ENCODE assay signal across 23 cellular contexts in genomic region chr12:93062100-93062419, GRCh38.
DNase-seq lines count a peak whose midpoint lies in the region; ATAC-seq and TF ChIP-seq lines count a peak whose summit lies in the region.
"Had no signal": no experiment of that assay in that cellular context is flagged by ENCODE, and none has a peak within 500 bp of the region (broad histone marks: within the 10 kb centered on the region; RNA-seq: fewer than 3 reads in every experiment).

No MANE protein-coding gene starts in this region.

- intact Hi-C loops in dorsolateral prefrontal cortex (cut with DNase I), result loop anchor here in 1 of 2 donors (5.0 kb wide), 1 partner anchor 285 kb away; no protein-coding TSS in a partner anchor

- H3K27ac Mint-ChIP-seq in GM23338 (no peak overlapping the region), osteocyte (ENCODE audit: unreplicated experiment) (peak overlapping the region; percentile 92)
- H3K27ac Mint-ChIP-seq in activated CD8-positive, alpha-beta T cell treated with anti-CD3 and anti-CD28 coated beads, Interleukin-2, amount 10 ng/mL, durations not matched to agents 7 days and 5 days, result no peak overlapping the region
- H3K27ac Mint-ChIP-seq: activated T-cell treated with anti-CD3 and anti-CD28 coated beads, Interleukin-2, amount 50 U/mL, for 24 hours; HFFc6 had no signal

- H3K79me2 ChIP-seq in GM23338 (replicated peaks; ENCODE audit: insufficient read depth), result no peaks in the 10 kb centered on the region

- H3F3A ChIP-seq in GM23338 (replicated peaks; ENCODE audit: low read depth), result no peaks in the 10 kb centered on the region

- H3K36me3 ChIP-seq in GM23338 (ENCODE audit: insufficient read depth), result no peaks in the 10 kb centered on the region

- no peak for ATAC-seq in GM23338
- no peak for ATAC-seq in activated CD8-positive, alpha-beta T cell treated with anti-CD3 and anti-CD28 coated beads, Interleukin-2, amount 10 ng/mL, durations not matched to agents 7 days and 5 days
- ATAC-seq: stimulated activated naive CD8-positive, alpha-beta T cell treated with anti-CD3 and anti-CD28 coated beads, Interleukin-15, amount 100 ng/mL, for 72 hours had no signal

- peak overlapping the region; percentile 56 for H2AFZ ChIP-seq in GM23338
- H2AFZ ChIP-seq: GM23248 had no signal

- no peak for TF ChIP-seq CTCF in GM23338 (conservative IDR thresholded peaks at IDR 0.05; ENCODE audit: low read depth in 2 of 2)
- TF ChIP-seq CTCF in dorsolateral prefrontal cortex (IDR thresholded peaks at IDR 0.05 in 54 of 56, conservative IDR thresholded peaks at IDR 0.05 in 2 of 56; ENCODE audit: low read depth in 1 of 56, partially characterized antibody in 56 of 56), result no peak
- TF ChIP-seq CTCF in osteocyte (IDR thresholded peaks at IDR 0.05), result no peak

- 0 out of 2 replicates have a peak, but pooled peaks cover 7% of the 10 kb centered on the region for H3K9me2 ChIP-seq in GM23338 (ENCODE audit: insufficient read depth)
- H3K9me2 ChIP-seq: SK-N-SH had no signal

- H3K4me1 Mint-ChIP-seq in GM23338 (peaks cover 9% of the 10 kb centered on the region), osteocyte (ENCODE audit: unreplicated experiment) (peaks cover 28% of the 10 kb centered on the region)
- H3K4me1 Mint-ChIP-seq in activated CD8-positive, alpha-beta T cell treated with anti-CD3 and anti-CD28 coated beads, Interleukin-2, amount 10 ng/mL, durations not matched to agents 7 days and 5 days (ENCODE audit: low read depth), result peaks cover 14% of the 10 kb centered on the region
- H3K4me1 Mint-ChIP-seq: neural crest cell had no signal

- DNase-seq in NCI-H1694 (lab: John Stamatoyannopoulos, UW), result peak; percentile 61
- DNase-seq in NCI-H1694 treated with DMSO at 0.1 percent for 48 hours (lab: John Stamatoyannopoulos, UW), result no peak
- DNase-seq in GM23338 (ENCODE audit: low spot score), result no peak
- DNase-seq in dorsolateral prefrontal cortex, result no peak
- no peak for DNase-seq in osteocyte (ENCODE audit: extremely low spot score, unreplicated experiment)
- no peak for DNase-seq in NCI-H1417 treated with DMSO at 0.1 percent for 48 hours (lab: John Stamatoyannopoulos, UW)
- DNase-seq in activated naive CD4-positive, alpha-beta T cell treated with Interleukin-2 at 50 U/mL for 16 hours, result no peak
- DNase-seq in activated CD8-positive, alpha-beta T cell treated with anti-CD3 and anti-CD28 coated beads, Interleukin-2, amount 10 ng/mL, durations not matched to agents 7 days and 5 days, result no peak
- DNase-seq: activated CD4-positive, alpha-beta T cell treated with anti-CD3 and anti-CD28 coated beads for 4 hours; activated gamma-delta T cell; activated T-cell treated with anti-CD3 and anti-CD28 coated beads, Interleukin-2, amount 50 U/mL, for 24 hours; HFFc6; Kasumi-1; kidney; NCI-H2227 treated with DMSO at 0.1 percent for 48 hours; SK-N-SH; stimulated activated naive CD8-positive, alpha-beta T cell treated with anti-CD3 and anti-CD28 coated beads, Interleukin-15, amount 100 ng/mL, for 72 hours; T-helper 2 cell; trophoblast cell had no signal

- H4K20me1 ChIP-seq in GM23338 (replicated peaks; ENCODE audit: insufficient read depth), result no peaks in the 10 kb centered on the region

- H3K27me3 Mint-ChIP-seq in GM23338 (ENCODE audit: insufficient read depth, low read depth, poor library complexity), result peaks cover 4% of the 10 kb centered on the region
- peaks cover 3% of the 10 kb centered on the region for H3K27me3 Mint-ChIP-seq in osteocyte (ENCODE audit: unreplicated experiment)
- H3K27me3 Mint-ChIP-seq in activated CD8-positive, alpha-beta T cell treated with anti-CD3 and anti-CD28 coated beads, Interleukin-2, amount 10 ng/mL, durations not matched to agents 7 days and 5 days (ENCODE audit: low read depth), result peaks cover 22% of the 10 kb centered on the region

- H3K4me1 ChIP-seq in GM23338 (ENCODE audit: insufficient read depth), result peaks cover 4% of the 10 kb centered on the region; the same call in 1 of the 2 replicates

- no peak overlapping the region for H3K4me3 ChIP-seq in GM23338
- H3K4me3 ChIP-seq in dorsolateral prefrontal cortex, result peak overlapping the region in 3 of 59 donors; percentile 4 to 39 (median 18)
- H3K4me3 ChIP-seq: GM23248, lung had no signal

- CTCF ChIA-PET in activated CD8-positive, alpha-beta T cell treated with anti-CD3 and anti-CD28 coated beads, Interleukin-2, amount 10 ng/mL, durations not matched to agents 7 days and 5 days (lab: Charles Lee), result interaction anchor here (0.8 kb wide), 1 partner anchor 814 kb away, joined by 3 read pairs; no protein-coding TSS in a partner anchor

- H3K27ac ChIP-seq in GM23338 (ENCODE audit: low read depth) (no peak overlapping the region), dorsolateral prefrontal cortex (peak overlapping the region in 39 of 59 donors; percentile 1 to 89 (median 57))
- H3K27ac ChIP-seq: GM23248, HL-60 had no signal

- H3K4me2 ChIP-seq in GM23338, result no peak overlapping the region

- no peaks in the 10 kb centered on the region for H3K36me3 Mint-ChIP-seq in GM23338 (ENCODE audit: low read depth)
- H3K36me3 Mint-ChIP-seq in osteocyte (ENCODE audit: unreplicated experiment), result no peaks in the 10 kb centered on the region
- H3K36me3 Mint-ChIP-seq in activated CD8-positive, alpha-beta T cell treated with anti-CD3 and anti-CD28 coated beads, Interleukin-2, amount 10 ng/mL, durations not matched to agents 7 days and 5 days (ENCODE audit: low read depth), result no peaks in the 10 kb centered on the region

- no peak overlapping the region for H3K4me3 Mint-ChIP-seq in GM23338
- no peak overlapping the region for H3K4me3 Mint-ChIP-seq in osteocyte (ENCODE audit: unreplicated experiment)
- H3K4me3 Mint-ChIP-seq in activated CD8-positive, alpha-beta T cell treated with anti-CD3 and anti-CD28 coated beads, Interleukin-2, amount 10 ng/mL, durations not matched to agents 7 days and 5 days, result no peak overlapping the region
- H3K4me3 Mint-ChIP-seq: activated T-cell treated with anti-CD3 and anti-CD28 coated beads, Interleukin-2, amount 50 U/mL, for 24 hours; HFFc6; neural crest cell; stimulated activated naive CD8-positive, alpha-beta T cell treated with anti-CD3 and anti-CD28 coated beads, Interleukin-15, amount 100 ng/mL, for 72 hours had no signal

- H3K9me3 Mint-ChIP-seq in GM23338 (no peaks in the 10 kb centered on the region), osteocyte (ENCODE audit: unreplicated experiment) (no peaks in the 10 kb centered on the region)
- H3K9me3 Mint-ChIP-seq in activated CD8-positive, alpha-beta T cell treated with anti-CD3 and anti-CD28 coated beads, Interleukin-2, amount 10 ng/mL, durations not matched to agents 7 days and 5 days (ENCODE audit: insufficient read depth), result no peaks in the 10 kb centered on the region
- H3K9me3 Mint-ChIP-seq: activated T-cell treated with anti-CD3 and anti-CD28 coated beads, Interleukin-2, amount 50 U/mL, for 24 hours; HFFc6; neural crest cell; stimulated activated naive CD8-positive, alpha-beta T cell treated with anti-CD3 and anti-CD28 coated beads, Interleukin-15, amount 100 ng/mL, for 72 hours had no signal

- POLR2A ChIA-PET in activated CD8-positive, alpha-beta T cell treated with anti-CD3 and anti-CD28 coated beads, Interleukin-2, amount 10 ng/mL, durations not matched to agents 7 days and 5 days (lab: Charles Lee), result no interaction called here

- H3K27me3 ChIP-seq in GM23338 (ENCODE audit: insufficient read depth), result no peaks in the 10 kb centered on the region
- peaks cover 0 to 17% (median 0%) of the 10 kb centered on the region in 45 donors for H3K27me3 ChIP-seq in dorsolateral prefrontal cortex

TF ChIP-seq in GM23338, 12 proteins besides CTCF, POLR2A, EP300 and RAD21 (continues in another document):
- TF ChIP-seq EZH2phosphoT487 (IDR thresholded peaks at IDR 0.05; ENCODE audit: unreplicated experiment) (no peak), ZNF114 (CRISPR knock-in tag; IDR thresholded peaks at IDR 0.05) (no peak), CREB1 (CRISPR knock-in tag; IDR thresholded peaks at IDR 0.05; ENCODE audit: low read depth) (no peak), EZH2 (IDR thresholded peaks at IDR 0.05; ENCODE audit: low read depth, unreplicated experiment) (no peak), ETS1 (IDR thresholded peaks at IDR 0.05) (no peak)
